In genomic region chr4:86934772-86935498, GRCh38 we compare ENCODE assay signal across 1 cellular context.
TF ChIP-seq lines count a peak whose summit lies in the region.

TSS of gene AFF1 (plus strand) at chr4:86935011. CDS start at chr4:86948534, 13,523 bp downstream.

TF ChIP-seq in HepG2, 621 proteins besides CTCF, POLR2A, EP300 and RAD21 (continued from another document and continues in another):
- TF ChIP-seq ZXDC (CRISPR knock-in tag; IDR thresholded peaks at IDR 0.05) (peak; percentile 74; the same call in 1 of the 2 replicates), TBP (CRISPR knock-in tag; IDR thresholded peaks at IDR 0.05) (no peak), ZNF552 (CRISPR knock-in tag; IDR thresholded peaks at IDR 0.05; ENCODE audit: borderline replicate concordance) (no peak), PAX8 (CRISPR knock-in tag; IDR thresholded peaks at IDR 0.05; ENCODE audit: borderline replicate concordance) (peak; percentile 79; the same call in 1 of the 2 replicates), CBFB (CRISPR knock-in tag; IDR thresholded peaks at IDR 0.05) (peak; percentile 76), ZKSCAN8 (CRISPR knock-in tag; IDR thresholded peaks at IDR 0.05; ENCODE audit: borderline replicate concordance) (peak; percentile 36; the same call in 1 of the 2 replicates), ZNF513 (CRISPR knock-in tag; conservative IDR thresholded peaks at IDR 0.05) (no peak), ZC3H13 (CRISPR knock-in tag; IDR thresholded peaks at IDR 0.05) (no peak; the same call in 1 of the 2 replicates), ZKSCAN1 (IDR thresholded peaks at IDR 0.05; ENCODE audit: low read length) (no peak), RBAK (CRISPR knock-in tag; IDR thresholded peaks at IDR 0.05) (no peak), CHD2 (IDR thresholded peaks at IDR 0.05; ENCODE audit: low read depth, low read length) (no peak), ATF7 (IDR thresholded peaks at IDR 0.05) (no peak), ATF7 (CRISPR knock-in tag; IDR thresholded peaks at IDR 0.05) (0 out of 2 replicates have a peak, but pooled peaks have one; percentile 27), MYPOP (CRISPR knock-in tag; IDR thresholded peaks at IDR 0.05) (peak; percentile 97), ZEB1 (IDR thresholded peaks at IDR 0.05; ENCODE audit: insufficient replicate concordance, low read depth) (no peak), KDM4B (CRISPR knock-in tag; IDR thresholded peaks at IDR 0.05) (peak; percentile 56; the same call in 1 of the 2 replicates), SIN3A (IDR thresholded peaks at IDR 0.05; ENCODE audit: borderline replicate concordance, low read depth, low read length) (0 out of 2 replicates have a peak, but pooled peaks have one; percentile 37), ZNF644 (CRISPR knock-in tag; IDR thresholded peaks at IDR 0.05; ENCODE audit: low read depth) (no peak), BCL3 (CRISPR knock-in tag; IDR thresholded peaks at IDR 0.05) (peak; percentile 86), ZNF407 (CRISPR knock-in tag; IDR thresholded peaks at IDR 0.05; ENCODE audit: not compliant biosample characterization) (peak; percentile 36), TSC22D2 (CRISPR knock-in tag; IDR thresholded peaks at IDR 0.05; ENCODE audit: borderline replicate concordance) (0 out of 2 replicates have a peak, but pooled peaks have one; percentile 31), NFE2L2 (IDR thresholded peaks at IDR 0.05; ENCODE audit: low read length) (no peak), ZNF75D (CRISPR knock-in tag; IDR thresholded peaks at IDR 0.05; ENCODE audit: borderline replicate concordance) (no peak), ZNF350 (CRISPR knock-in tag; IDR thresholded peaks at IDR 0.05; ENCODE audit: borderline replicate concordance, low read depth) (no peak), ATF7-NPFF (CRISPR knock-in tag; IDR thresholded peaks at IDR 0.05; ENCODE audit: low read depth) (peak; percentile 79), TERF1 (CRISPR knock-in tag; IDR thresholded peaks at IDR 0.05) (no peak), HMG20A (CRISPR knock-in tag; IDR thresholded peaks at IDR 0.05; ENCODE audit: borderline replicate concordance) (no peak), SKIL (CRISPR knock-in tag; IDR thresholded peaks at IDR 0.05; ENCODE audit: borderline replicate concordance) (peak; percentile 69), MXD1 (CRISPR knock-in tag; IDR thresholded peaks at IDR 0.05) (peak; percentile 46), PAF1 (CRISPR knock-in tag; IDR thresholded peaks at IDR 0.05) (no peak), ZNF562 (CRISPR knock-in tag; IDR thresholded peaks at IDR 0.05; ENCODE audit: borderline replicate concordance) (no peak), ASH2L (IDR thresholded peaks at IDR 0.05; ENCODE audit: insufficient read length, low read depth, low read length) (peak; percentile 38), HNRNPLL (IDR thresholded peaks at IDR 0.05; ENCODE audit: low read depth, low read length, poor library complexity, severe bottlenecking) (peak; percentile 99), MEIS2 (CRISPR knock-in tag; IDR thresholded peaks at IDR 0.05) (no peak), ZNF83 (CRISPR knock-in tag; IDR thresholded peaks at IDR 0.05; ENCODE audit: borderline replicate concordance) (no peak), ZFP36L1 (CRISPR knock-in tag; IDR thresholded peaks at IDR 0.05) (no peak), E2F1 (CRISPR knock-in tag; IDR thresholded peaks at IDR 0.05) (no peak), SATB2 (CRISPR knock-in tag; IDR thresholded peaks at IDR 0.05) (0 out of 2 replicates have a peak, but pooled peaks have one; percentile 36), BATF2 (CRISPR knock-in tag; IDR thresholded peaks at IDR 0.05) (peak; percentile 89), SOX5 (CRISPR knock-in tag; IDR thresholded peaks at IDR 0.05; ENCODE audit: borderline replicate concordance) (no peak; the same call in 1 of the 2 replicates), MTF2 (CRISPR knock-in tag; IDR thresholded peaks at IDR 0.05; ENCODE audit: borderline replicate concordance) (peak; percentile 57; the same call in 1 of the 2 replicates)
